ENCODE assay signal across 10 cellular contexts in genomic region chr1:40383095-40383487, GRCh38. TPM values are rescaled to one million over a fixed set of nuclear protein-coding genes. Genes with fewer than 3 reads are reported as not detected.
DNase-seq lines count a peak whose midpoint lies in the region; ATAC-seq and TF ChIP-seq lines count a peak whose summit lies in the region.
"Had no signal": no experiment of that assay in that cellular context is flagged by ENCODE, and none has a peak within 500 bp of the region (broad histone marks: within the 10 kb centered on the region; RNA-seq: fewer than 3 reads in every experiment).

No MANE protein-coding gene starts in this region.

- H3K36me3 Mint-ChIP-seq in endothelial cell (ENCODE audit: low read depth, unreplicated experiment) (no peaks in the 10 kb centered on the region), progenitor cell of endocrine pancreas (ENCODE audit: insufficient read depth) (peaks cover 5% of the 10 kb centered on the region)

- no peaks in the 10 kb centered on the region for H3K36me3 ChIP-seq in Panc1 (ENCODE audit: control insufficient read depth, insufficient read depth, low read length)

- H3K27me3 ChIP-seq in Panc1 (ENCODE audit: control insufficient read depth, insufficient read depth, low read length), result no peaks in the 10 kb centered on the region

- H3K4me1 ChIP-seq in Panc1 (ENCODE audit: control insufficient read depth, insufficient read depth, low read length), result peaks cover 63% of the 10 kb centered on the region

- no TSS peak for BruUV-seq in Panc1 (replicated peaks; lab: Mats Ljungman, UMichigan)

- H3K9me3 Mint-ChIP-seq in endothelial cell (ENCODE audit: unreplicated experiment) (no peaks in the 10 kb centered on the region), progenitor cell of endocrine pancreas (ENCODE audit: low read depth) (no peaks in the 10 kb centered on the region)

- in situ Hi-C loops in Panc1 (cut with HindIII; ENCODE audit: low pct_unique_long_range_greater_than_20kb, low sequenced_read_pairs), result no loop called here

- peak overlapping the region; percentile 32 for H3K27ac Mint-ChIP-seq in endothelial cell (ENCODE audit: unreplicated experiment)
- peak overlapping the region; percentile 94 for H3K27ac Mint-ChIP-seq in progenitor cell of endocrine pancreas

- CTCF ChIA-PET in Panc1 (lab: Charles Lee), result interaction anchor here (1.1 to 1.2 kb wide), 2 partner anchors 10 to 19 kb away, joined by 3 to 7 read pairs; partner anchors contain the start of gene SMAP2

- H3K9me3 ChIP-seq in Panc1 (ENCODE audit: control insufficient read depth, insufficient read depth, low read depth, low read length), result no peaks in the 10 kb centered on the region

- POLR2A ChIA-PET in Panc1 (lab: Charles Lee), result no interaction called here

- H3K27ac ChIP-seq in Panc1 (ENCODE audit: low read length), result peak overlapping the region; percentile 73

- intact Hi-C loops in Panc1 (cut with micrococcal nuclease; ENCODE audit: unreplicated experiment), result no loop called here

- TF ChIP-seq CTCF in Panc1 (IDR thresholded peaks at IDR 0.05) (no peak), endothelial cell (IDR thresholded peaks at IDR 0.05; ENCODE audit: unreplicated experiment) (no peak), progenitor cell of endocrine pancreas (IDR thresholded peaks at IDR 0.05; ENCODE audit: unreplicated experiment) (no peak)

- peaks cover 2% of the 10 kb centered on the region for H3K27me3 Mint-ChIP-seq in endothelial cell (ENCODE audit: unreplicated experiment)
- no peaks in the 10 kb centered on the region for H3K27me3 Mint-ChIP-seq in progenitor cell of endocrine pancreas

- peak; percentile 21 for DNase-seq in ELF-1 (ENCODE audit: low read depth, low spot score)
- peak; percentile 50 for DNase-seq in Panc1 (ENCODE audit: low read depth, low spot score)
- no peak for DNase-seq in endothelial cell (ENCODE audit: low spot score)
- no peak for DNase-seq in progenitor cell of endocrine pancreas (ENCODE audit: low spot score, unreplicated experiment)
- no peak for DNase-seq in activated CD4-positive, alpha-beta T cell treated with anti-CD3 and anti-CD28 coated beads for 48 hours
- DNase-seq: amniotic stem cell, NCI-H1436 treated with DMSO at 0.1 percent for 48 hours had no signal

- ATAC-seq in Panc1, result peak; percentile 87
- no peak for ATAC-seq in HG03097 (IDR thresholded peaks at IDR 0.05; ENCODE audit: low FRiP score, unreplicated experiment)
- ATAC-seq in HG02981 (IDR thresholded peaks at IDR 0.05; ENCODE audit: unreplicated experiment), result no peak
- no peak for ATAC-seq in HG03457 (IDR thresholded peaks at IDR 0.05; ENCODE audit: unreplicated experiment)

- peak overlapping the region in 1 of 2 experiments; percentile 42; a peak in 2 of 4 replicates for H3K4me3 ChIP-seq in Panc1 (ENCODE audit: low read depth in 2 of 2, low read length in 2 of 2)

- H3K4me3 Mint-ChIP-seq in endothelial cell (ENCODE audit: unreplicated experiment) (no peak overlapping the region), progenitor cell of endocrine pancreas (ENCODE audit: low read depth) (peak overlapping the region; percentile 4)

- H3K4me1 Mint-ChIP-seq in endothelial cell (ENCODE audit: unreplicated experiment) (peaks cover 39% of the 10 kb centered on the region), progenitor cell of endocrine pancreas (ENCODE audit: low read depth) (peaks cover 61% of the 10 kb centered on the region)

RNA-seq across cellular contexts. Expression of gene SMAP2, which starts 9.6 kb away (rescaled TPM):
- total RNA-seq in Panc1 (2021; ENCODE audit: unreplicated experiment), result 21.5 TPM
- 17.5 TPM for polyA plus RNA-seq in Panc1 (2012; ENCODE audit: insufficient read length)
- 12.1 TPM for total RNA-seq in endothelial cell (ENCODE audit: unreplicated experiment)
- total RNA-seq in progenitor cell of endocrine pancreas, result 27.1 and 30.3 TPM in 2 replicates

Comparison
In these comparisons a context has a peak if more than half of its experiments do, and no peak if none do; other contexts are left out.
1. DNase-seq: peak in ELF-1 (single experiment) and Panc1 (single experiment); none in endothelial cell (single experiment), progenitor cell of endocrine pancreas (single experiment) and activated CD4-positive, alpha-beta T cell treated with anti-CD3 and anti-CD28 coated beads for 48 hours (single experiment).